Comparison of ENCODE assay signal across 8 cellular contexts in genomic region chr17:42184717-42185496, GRCh38. TPM values are rescaled to one million over a fixed set of nuclear protein-coding genes. Genes with fewer than 3 reads are reported as not detected.
DNase-seq lines count a peak whose midpoint lies in the region; ATAC-seq and TF ChIP-seq lines count a peak whose summit lies in the region.

TSS of gene HCRT (minus strand) at chr17:42185452. CDS start at chr17:42185365, 87 bp downstream.

- no peak within 1 kb of the TSS for H3K4me2 ChIP-seq in H9 (ENCODE audit: insufficient read depth, insufficient read length, low read length)

- H2AK5ac ChIP-seq in H9 (ENCODE audit: insufficient read length, low read length), result no peak within 1 kb of the TSS

- H2BK5ac ChIP-seq in H9 (ENCODE audit: insufficient read length, low read length), result no peak within 1 kb of the TSS

- H3K4me3 ChIP-seq in A673 (ENCODE audit: low read depth, low read length, poor library complexity, severe bottlenecking) (peak within 1 kb of the TSS; percentile 45), mucosa of descending colon (no peak within 1 kb of the TSS)

- peaks cover 21% of the 10 kb centered on the region for H3K23me2 ChIP-seq in H9 (ENCODE audit: insufficient read length, low read depth, low read length, poor library complexity, severe bottlenecking)

- POLR2A ChIA-PET in A673 (lab: Charles Lee; ENCODE audit: low non-redundant PET), result no interaction called here

- TF ChIP-seq CTCF in A673 (conservative IDR thresholded peaks at IDR 0.05; ENCODE audit: low read depth, low read length) (no peak), H9 (conservative IDR thresholded peaks at IDR 0.05) (no peak), mucosa of descending colon (IDR thresholded peaks at IDR 0.05) (no peak)

- H3K4ac ChIP-seq in H9 (ENCODE audit: low read depth, low read length), result no peak within 1 kb of the TSS

- no peak within 1 kb of the TSS for H2AFZ ChIP-seq in H9 (ENCODE audit: low read length)

- H4K20me1 ChIP-seq in H9 (ENCODE audit: control insufficient read depth, insufficient read depth, insufficient read length), result no peaks in the 10 kb centered on the region

- H2BK15ac ChIP-seq in H9 (ENCODE audit: low read depth, low read length), result no peak within 1 kb of the TSS

- H3K4me1 ChIP-seq in A673 (ENCODE audit: insufficient read depth, low read length, poor library complexity, severe bottlenecking) (peaks cover 4% of the 10 kb centered on the region), H9 (ENCODE audit: insufficient read depth, low read length) (peaks cover 3% of the 10 kb centered on the region; the same call in 1 of the 2 replicates), mucosa of descending colon (ENCODE audit: low read depth) (peaks cover 32% of the 10 kb centered on the region)

- intact Hi-C loops in A673 (cut with micrococcal nuclease; ENCODE audit: unreplicated experiment) (no loop called here), mucosa of descending colon (cut with DNase I, micrococcal nuclease) (no loop called here)

- BruUV-seq in A673 (replicated peaks; lab: Mats Ljungman, UMichigan), result no TSS peak

- H3K9ac ChIP-seq in H9 (ENCODE audit: extremely low read depth, insufficient read length, low read length), result no peak within 1 kb of the TSS

- no CpG with 5 or more reads among the region's 6 CpGs for WGBS in H9 (ENCODE audit: extremely low coverage, insufficient read length, low lambda C conversion rate)

- no peaks in the 10 kb centered on the region for H3K27me3 ChIP-seq in A673 (replicated peaks; ENCODE audit: insufficient read depth, low read depth, low read length, poor library complexity)
- peaks cover 10% of the 10 kb centered on the region; the same call in 1 of the 2 replicates for H3K27me3 ChIP-seq in H9 (ENCODE audit: insufficient read depth, low read length)

- no peak within 1 kb of the TSS for H2BK20ac ChIP-seq in H9 (ENCODE audit: low read depth, low read length, poor library complexity, severe bottlenecking)

- H3K4me3 Mint-ChIP-seq in H9, result peak within 1 kb of the TSS in 1 of 2 experiments; percentile 63; a peak in 1 of 5 replicates
- H3K4me3 Mint-ChIP-seq in activated naive CD8-positive, alpha-beta T cell treated with anti-CD3 and anti-CD28 coated beads, Interleukin-2, amount 50 U/mL, for 24 hours, result peak within 1 kb of the TSS; percentile 88

- H4K91ac ChIP-seq in H9 (ENCODE audit: insufficient read length, low read depth, low read length), result no peak within 1 kb of the TSS

- no peak within 1 kb of the TSS for H2BK12ac ChIP-seq in H9 (ENCODE audit: insufficient read length, low read depth, low read length)

- H3K9me3 Mint-ChIP-seq in H9, result no peaks in the 10 kb centered on the region; a peak in 1 of 5 replicates
- no peaks in the 10 kb centered on the region for H3K9me3 Mint-ChIP-seq in activated naive CD8-positive, alpha-beta T cell treated with anti-CD3 and anti-CD28 coated beads, Interleukin-2, amount 50 U/mL, for 24 hours

- H3K79me1 ChIP-seq in H9 (ENCODE audit: insufficient read depth, low read depth, low read length, poor library complexity, severe bottlenecking), result no peaks in the 10 kb centered on the region

- H4K5ac ChIP-seq in H9 (ENCODE audit: insufficient read length, low read depth, low read length), result no peak within 1 kb of the TSS

- ATAC-seq in activated naive CD8-positive, alpha-beta T cell treated with anti-CD3 and anti-CD28 coated beads, Interleukin-2, amount 50 U/mL, for 24 hours, result no peak
- ATAC-seq in mucosa of descending colon, result peak; percentile 27
- no peak for ATAC-seq in GM21526 (IDR thresholded peaks at IDR 0.05; ENCODE audit: low FRiP score, unreplicated experiment)
- no peak for ATAC-seq in HG02610 (IDR thresholded peaks at IDR 0.05; ENCODE audit: unreplicated experiment)
- ATAC-seq in GM21360 (IDR thresholded peaks at IDR 0.05; ENCODE audit: unreplicated experiment), result no peak
- ATAC-seq in GM21423 (IDR thresholded peaks at IDR 0.05; ENCODE audit: unreplicated experiment), result no peak

- no peaks in the 10 kb centered on the region for H3K36me3 Mint-ChIP-seq in H9 (ENCODE audit: insufficient read depth in 1 of 3, low read depth in 3 of 3)
- no peaks in the 10 kb centered on the region for H3K36me3 Mint-ChIP-seq in activated naive CD8-positive, alpha-beta T cell treated with anti-CD3 and anti-CD28 coated beads, Interleukin-2, amount 50 U/mL, for 24 hours (ENCODE audit: low read depth)

- no peak within 1 kb of the TSS for H3K23ac ChIP-seq in H9 (ENCODE audit: insufficient read length, low read depth, low read length)

- H3T11ph ChIP-seq in H9 (ENCODE audit: low read length), result no peak within 1 kb of the TSS

- H3K36me3 ChIP-seq in A673 (ENCODE audit: insufficient read depth, low read length, poor library complexity, severe bottlenecking) (no peaks in the 10 kb centered on the region), mucosa of descending colon (ENCODE audit: low read depth) (no peaks in the 10 kb centered on the region)

- peaks cover 60% of the 10 kb centered on the region for H3K27me3 Mint-ChIP-seq in H9 (ENCODE audit: low read depth)
- peaks cover 10% of the 10 kb centered on the region for H3K27me3 Mint-ChIP-seq in activated naive CD8-positive, alpha-beta T cell treated with anti-CD3 and anti-CD28 coated beads, Interleukin-2, amount 50 U/mL, for 24 hours

- peaks cover 18 to 51% of the 10 kb centered on the region in 2 experiments for H3K4me1 Mint-ChIP-seq in H9
- H3K4me1 Mint-ChIP-seq in activated naive CD8-positive, alpha-beta T cell treated with anti-CD3 and anti-CD28 coated beads, Interleukin-2, amount 50 U/mL, for 24 hours, result peaks cover 37% of the 10 kb centered on the region

- H3K9me3 ChIP-seq in A673 (ENCODE audit: low read depth, low read length, poor library complexity, severe bottlenecking), result no peaks in the 10 kb centered on the region
- no peaks in the 10 kb centered on the region for H3K9me3 ChIP-seq in H9 (ENCODE audit: control insufficient read depth, low read depth, low read length)
- no peaks in the 10 kb centered on the region for H3K9me3 ChIP-seq in mucosa of descending colon

- H3K14ac ChIP-seq in H9 (ENCODE audit: insufficient read depth, low read length), result 0 out of 2 replicates have a peak within 1 kb of the TSS, but pooled peaks have one; percentile 36

- no peaks in the 10 kb centered on the region for H3K79me2 ChIP-seq in H9 (ENCODE audit: insufficient read depth, low read length)

- CTCF ChIA-PET in A673 (lab: Charles Lee), result interaction anchor here (0.5 kb wide), 1 partner anchor 172 kb away, joined by 6 read pairs; no protein-coding TSS in a partner anchor

- H3K27ac ChIP-seq in A673 (ENCODE audit: low read depth, low read length, poor library complexity, severe bottlenecking), result no peak within 1 kb of the TSS
- H3K27ac ChIP-seq in H9 (ENCODE audit: insufficient read length, low read depth, low read length), result no peak within 1 kb of the TSS

- no peak for DNase-seq in A673 (ENCODE audit: low spot score)
- no peak for DNase-seq in H9
- no peak for DNase-seq in activated naive CD8-positive, alpha-beta T cell treated with anti-CD3 and anti-CD28 coated beads, Interleukin-2, amount 50 U/mL, for 24 hours
- DNase-seq in mucosa of descending colon, result no peak

- no peak within 1 kb of the TSS for H3K56ac ChIP-seq in H9 (ENCODE audit: insufficient read length, low read depth, low read length)

- no peak within 1 kb of the TSS for H3K27ac Mint-ChIP-seq in H9
- peak within 1 kb of the TSS; percentile 70 for H3K27ac Mint-ChIP-seq in activated naive CD8-positive, alpha-beta T cell treated with anti-CD3 and anti-CD28 coated beads, Interleukin-2, amount 50 U/mL, for 24 hours

- no peak within 1 kb of the TSS for H4K8ac ChIP-seq in H9 (replicated peaks; ENCODE audit: insufficient read length, low read depth, low read length)

- H2BK120ac ChIP-seq in H9 (ENCODE audit: low read depth, low read length, poor library complexity, severe bottlenecking), result no peak within 1 kb of the TSS

- peak within 1 kb of the TSS; percentile 20 for H3K18ac ChIP-seq in H9 (ENCODE audit: insufficient read length, low read depth, low read length)

RNA-seq across cellular contexts. Expression of gene HCRT, which starts in this region (rescaled TPM):
- not detected in 2 replicates for total RNA-seq in A673 (2021)
- total RNA-seq in H9 (2021), result not detected in 2 replicates
- not detected for total RNA-seq in mucosa of descending colon

Comparison
In these comparisons a context has a peak if more than half of its experiments do, and no peak if none do; other contexts are left out.
1. Peak in ATAC-seq in mucosa of descending colon; RNA of the gene not detected or under 1 TPM.